Comparison of ENCODE assay signal across 23 cellular contexts in genomic region chr3:77203876-77204275, GRCh38.
DNase-seq lines count a peak whose midpoint lies in the region; ATAC-seq, FAIRE-seq and TF ChIP-seq lines count a peak whose summit lies in the region.
"Had no signal": no experiment of that assay in that cellular context is flagged by ENCODE, and none has a peak within 500 bp of the region (broad histone marks: within the 10 kb centered on the region; RNA-seq: fewer than 3 reads in every experiment).

No MANE protein-coding gene starts in this region.

- FAIRE-seq in K562 (lab: Jason Lieb, UNC) = no peak
- FAIRE-seq: A549, D721Med, G401.6, GM12891, GM19239 had no signal

- DNase-seq in Karpas-422 (peak; percentile 6), OCI-M1 (lab: John Stamatoyannopoulos, UW) (peak; percentile 65), K562 (ENCODE audit: extremely low read depth in 1 of 4, low spot score in 3 of 4) (no peak), iris pigment epithelial cell (ENCODE audit: low read depth) (peak; percentile 32), NCI-H2029 treated with DMSO at 0.1 percent for 48 hours (lab: John Stamatoyannopoulos, UW) (no peak)
- no peak for DNase-seq in stimulated activated CD4-positive, alpha-beta T cell treated with anti-CD3 and anti-CD28 coated beads, Interleukin-1b, Interleukin-23, amount 100 ng/mL, for 48 hours
- DNase-seq: AML-193; Caco-2; Calu3; CD4-positive, alpha-beta T cell; CD8-positive, alpha-beta T cell; DMS79 treated with DMSO at 0.1 percent for 48 hours; GF-D8 had no signal

- TF ChIP-seq POLR2A in K562 (conservative IDR thresholded peaks at IDR 0.05) = no peak

- H4K20me1 ChIP-seq in Karpas-422 (ENCODE audit: insufficient read depth, low read depth, low read length) = no peaks in the 10 kb centered on the region
- no peaks in the 10 kb centered on the region for H4K20me1 ChIP-seq in K562 (replicated peaks; ENCODE audit: control insufficient read depth, insufficient read depth, low read length)
- H4K20me1 ChIP-seq: BLaER1 treated with 17β-estradiol and CSF1 and Interleukin-3, amounts not matched to agents 10 nM and 100 nM had no signal

- H3K27me3 ChIP-seq in Karpas-422 (ENCODE audit: low read length) = no peaks in the 10 kb centered on the region
- no peaks in the 10 kb centered on the region for H3K27me3 ChIP-seq in K562 (ENCODE audit: control insufficient read depth in 2 of 2, insufficient read depth in 2 of 2, low read length in 2 of 2)
- H3K27me3 ChIP-seq: BLaER1 treated with 17β-estradiol and CSF1 and Interleukin-3, amounts not matched to agents 10 nM and 100 nM had no signal

- intact Hi-C loops in K562 (cut with micrococcal nuclease) = no loop called here

- H3K9me1 ChIP-seq in K562 (ENCODE audit: control insufficient read depth, insufficient read depth, low read length) = no peaks in the 10 kb centered on the region

- no peak; the same call in 2 of the 3 replicates for ATAC-seq in K562
- ATAC-seq in HG03039 (IDR thresholded peaks at IDR 0.05; ENCODE audit: unreplicated experiment) = no peak
- no peak for ATAC-seq in HG03469 (IDR thresholded peaks at IDR 0.05; ENCODE audit: unreplicated experiment)
- ATAC-seq: A549; CD8-positive, alpha-beta T cell had no signal

- TF ChIP-seq CTCF in K562 (IDR thresholded peaks at IDR 0.05 in 2 of 3, conservative IDR thresholded peaks at IDR 0.05 in 1 of 3; ENCODE audit: insufficient read depth in 2 of 3, low read depth in 1 of 3, low read length in 3 of 3) = no peak

- TF ChIP-seq EP300 in K562 (IDR thresholded peaks at IDR 0.05; ENCODE audit: low read length) = no peak

- no peaks in the 10 kb centered on the region for H3K9me2 ChIP-seq in Karpas-422 (replicated peaks; ENCODE audit: insufficient read depth, low read length)

- no peak overlapping the region for H2AFZ ChIP-seq in Karpas-422 (ENCODE audit: low read length)
- 0 out of 2 replicates have a peak overlapping the region, but pooled peaks have one; percentile 51 for H2AFZ ChIP-seq in K562 (ENCODE audit: low read depth, low read length)

- no peak overlapping the region for H3K9ac ChIP-seq in Karpas-422 (ENCODE audit: low read length)
- H3K9ac ChIP-seq in K562 (ENCODE audit: insufficient read depth in 1 of 2, low read depth in 2 of 2, low read length in 2 of 2) = no peak overlapping the region
- H3K9ac ChIP-seq: BLaER1 treated with 17β-estradiol and CSF1 and Interleukin-3, amounts not matched to agents 10 nM and 100 nM had no signal

- no TSS peak for BruUV-seq in K562 (replicated peaks; lab: Mats Ljungman, UMichigan)

- H3K27ac ChIP-seq in Karpas-422 (ENCODE audit: low read length) = no peak overlapping the region
- peak overlapping the region; percentile 22; the same call in 1 of the 3 replicates for H3K27ac ChIP-seq in K562 (ENCODE audit: extremely low read depth, low read depth, low read length)
- H3K27ac ChIP-seq: 22Rv1; A549; BLaER1 treated with 17β-estradiol and CSF1 and Interleukin-3, amounts not matched to agents 10 nM and 100 nM; C4-2B had no signal

- H3K9me3 ChIP-seq in Karpas-422 (ENCODE audit: low read length) (no peaks in the 10 kb centered on the region), K562 (replicated peaks; ENCODE audit: control insufficient read depth, insufficient read depth, low read depth, low read length) (no peaks in the 10 kb centered on the region)
- H3K9me3 ChIP-seq: A549; BLaER1 treated with 17β-estradiol and CSF1 and Interleukin-3, amounts not matched to agents 10 nM and 100 nM; Caco-2 had no signal

- in situ Hi-C loops in K562 (cut with MboI) = no loop called here

- POLR2A ChIA-PET in K562 (lab: Yijun Ruan, JAX) = no interaction called here

- H3K4me1 ChIP-seq in Karpas-422 (ENCODE audit: low read length) (no peaks in the 10 kb centered on the region), K562 (replicated peaks in 1 of 2; ENCODE audit: control insufficient read depth in 2 of 2, insufficient read depth in 2 of 2, low read length in 2 of 2) (peaks cover 3 to 6% of the 10 kb centered on the region in 2 experiments; a peak in 4 of 5 replicates)
- H3K4me1 ChIP-seq: A549; BLaER1 treated with 17β-estradiol and CSF1 and Interleukin-3, amounts not matched to agents 10 nM and 100 nM; Caco-2 had no signal

- H3K79me2 ChIP-seq in Karpas-422 (ENCODE audit: low read length) = no peaks in the 10 kb centered on the region
- no peaks in the 10 kb centered on the region for H3K79me2 ChIP-seq in K562 (ENCODE audit: control insufficient read depth, insufficient read depth, low read length)

- CTCF ChIA-PET in K562 (lab: Yijun Ruan, JAX; ENCODE audit: low intra/inter-chr PET ratio) = no interaction called here

- H3K4me3 ChIP-seq in Karpas-422 (ENCODE audit: low read length) (no peak overlapping the region), K562 (no peak overlapping the region)
- H3K4me3 ChIP-seq: A549; BLaER1 treated with 17β-estradiol and CSF1 and Interleukin-3, amounts not matched to agents 10 nM and 100 nM had no signal

- H3K4me2 ChIP-seq in Karpas-422 (ENCODE audit: low read depth, low read length, poor library complexity, severe bottlenecking) (no peak overlapping the region), K562 (ENCODE audit: insufficient read depth, low read length) (peak overlapping the region; percentile 46)
- H3K4me2 ChIP-seq: A549; BLaER1 treated with 17β-estradiol and CSF1 and Interleukin-3, amounts not matched to agents 10 nM and 100 nM had no signal

- no peaks in the 10 kb centered on the region for H3K36me3 ChIP-seq in Karpas-422 (ENCODE audit: insufficient read depth, low read length)
- H3K36me3 ChIP-seq in K562 (ENCODE audit: control insufficient read depth, insufficient read depth, low read length) = no peaks in the 10 kb centered on the region
- H3K36me3 ChIP-seq: BLaER1 treated with 17β-estradiol and CSF1 and Interleukin-3, amounts not matched to agents 10 nM and 100 nM had no signal

- TF ChIP-seq RAD21 in K562 (CRISPR knock-in tag; conservative IDR thresholded peaks at IDR 0.05 in 1 of 2, IDR thresholded peaks at IDR 0.05 in 1 of 2) = no peak

TF ChIP-seq in K562, 482 proteins besides CTCF, POLR2A, EP300 and RAD21 (continues in another document):
- TF ChIP-seq, protein P1, sequence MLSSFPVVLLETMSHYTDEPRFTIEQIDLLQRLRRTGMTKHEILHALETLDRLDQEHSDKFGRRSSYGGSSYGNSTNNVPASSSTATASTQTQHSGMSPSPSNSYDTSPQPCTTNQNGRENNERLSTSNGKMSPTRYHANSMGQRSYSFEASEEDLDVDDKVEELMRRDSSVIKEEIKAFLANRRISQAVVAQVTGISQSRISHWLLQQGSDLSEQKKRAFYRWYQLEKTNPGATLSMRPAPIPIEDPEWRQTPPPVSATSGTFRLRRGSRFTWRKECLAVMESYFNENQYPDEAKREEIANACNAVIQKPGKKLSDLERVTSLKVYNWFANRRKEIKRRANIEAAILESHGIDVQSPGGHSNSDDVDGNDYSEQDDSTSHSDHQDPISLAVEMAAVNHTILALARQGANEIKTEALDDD (IDR thresholded peaks at IDR 0.05) = peak; percentile 46; the same call in 1 of the 2 replicates
- TF ChIP-seq JUND (IDR thresholded peaks at IDR 0.05; ENCODE audit: borderline replicate concordance, low read depth, low read length) = peak; percentile 58; the same call in 1 of the 2 replicates
- TF ChIP-seq JUND (tag; IDR thresholded peaks at IDR 0.05; ENCODE audit: borderline replicate concordance, low read depth, low read length) = peak; percentile 72; the same call in 2 of the 3 replicates
- TF ChIP-seq MEIS2 (IDR thresholded peaks at IDR 0.05; ENCODE audit: partially characterized antibody) = peak; percentile 1
- TF ChIP-seq ZNF695 (CRISPR knock-in tag; IDR thresholded peaks at IDR 0.05) = no peak
- TF ChIP-seq FOXA3 (CRISPR knock-in tag; conservative IDR thresholded peaks at IDR 0.05 in 1 of 2, IDR thresholded peaks at IDR 0.05 in 1 of 2) = peak in 1 of 2 experiments; percentile 49; a peak in 1 of 4 replicates
- TF ChIP-seq ARID1B (IDR thresholded peaks at IDR 0.05) = peak; percentile 25; the same call in 1 of the 2 replicates

Comparison
In these comparisons a context has a peak if more than half of its experiments do, and no peak if none do; other contexts are left out.
1. DNase-seq: peak in Karpas-422 (single experiment), OCI-M1 (single experiment) and iris pigment epithelial cell (single experiment); none in K562 (0 of 4), stimulated activated CD4-positive, alpha-beta T cell treated with anti-CD3 and anti-CD28 coated beads, Interleukin-1b, Interleukin-23, amount 100 ng/mL, for 48 hours (single experiment) and NCI-H2029 treated with DMSO at 0.1 percent for 48 hours (single experiment).